In the genomic region with DNA sequence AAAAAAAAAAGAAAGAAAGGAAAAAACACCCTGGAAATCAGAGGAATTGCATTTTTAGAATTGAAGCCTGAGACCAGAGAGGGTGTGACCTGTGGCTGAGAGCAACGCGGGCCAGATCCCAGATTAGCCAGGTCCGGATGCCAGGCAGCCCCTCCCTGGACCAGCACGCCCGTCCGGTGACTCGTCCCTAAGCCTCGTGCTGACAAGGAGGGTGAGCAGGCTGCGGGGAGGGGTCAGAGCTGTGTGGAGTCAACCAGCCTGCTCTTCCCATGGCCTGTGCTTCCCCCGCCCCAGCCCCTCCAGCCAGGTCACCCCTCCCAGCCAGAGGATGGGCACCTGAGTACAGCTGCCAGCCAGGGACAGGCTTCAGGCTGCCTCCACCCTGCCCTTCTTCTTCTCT, we compare ENCODE assay signal across 8 cellular contexts. TPM values are rescaled to one million over a fixed set of nuclear protein-coding genes. Genes with fewer than 3 reads are reported as not detected.
DNase-seq lines count a peak whose midpoint lies in the region; ATAC-seq and TF ChIP-seq lines count a peak whose summit lies in the region.

No MANE protein-coding gene starts in this region.

- H3K27me3 Mint-ChIP-seq in H9 (ENCODE audit: low read depth), result peaks cover 8% of the 10 kb centered on the region
- peaks cover 6% of the 10 kb centered on the region for H3K27me3 Mint-ChIP-seq in endodermal cell (ENCODE audit: insufficient read depth)

- no peak overlapping the region for H2BK15ac ChIP-seq in H9 (ENCODE audit: low read depth, low read length)
- H2BK15ac ChIP-seq in neuronal stem cell (ENCODE audit: low read length), result peak overlapping the region; percentile 75

- H3K79me1 ChIP-seq in H9 (ENCODE audit: insufficient read depth, low read depth, low read length, poor library complexity, severe bottlenecking) (no peaks in the 10 kb centered on the region), neuronal stem cell (ENCODE audit: low read depth, low read length) (peaks cover 2% of the 10 kb centered on the region)

- peak overlapping the region in 1 of 3 experiments; percentile 18; a peak in 1 of 7 replicates for H3K27ac Mint-ChIP-seq in H9
- H3K27ac Mint-ChIP-seq in endodermal cell, result no peak overlapping the region

- H4K5ac ChIP-seq in H9 (ENCODE audit: insufficient read length, low read depth, low read length), result no peak overlapping the region

- no peak overlapping the region for H3K4me3 Mint-ChIP-seq in H9
- no peak overlapping the region for H3K4me3 Mint-ChIP-seq in endodermal cell

- no CpG with 5 or more reads among the region's 10 CpGs for WGBS in H9 (ENCODE audit: extremely low coverage, insufficient read length, low lambda C conversion rate)
- WGBS in endodermal cell (ENCODE audit: insufficient coverage in 1 of 2, insufficient read length in 1 of 2), 2 experiments, result 67 to 72% methylated on average over 2 to 10 of the region's 10 CpGs
- WGBS in neuronal stem cell (ENCODE audit: extremely low coverage in 2 of 2, insufficient read length in 2 of 2, insufficient replicate concordance in 1 of 2), 2 donors, result no CpG with 5 or more reads among the region's 10 CpGs

- H2BK5ac ChIP-seq in H9 (ENCODE audit: insufficient read length, low read length), result no peak overlapping the region
- H2BK5ac ChIP-seq in neuronal stem cell (ENCODE audit: low read length), result no peak overlapping the region

- H2AK5ac ChIP-seq in H9 (ENCODE audit: insufficient read length, low read length) (no peak overlapping the region), neuronal stem cell (ENCODE audit: low read depth, low read length) (peak overlapping the region; percentile 46)

- ATAC-seq in SK-N-SH treated with all-trans-retinoic acid at 6 μM for 48 hours (peak; percentile 57), GM18867 (IDR thresholded peaks at IDR 0.05; ENCODE audit: unreplicated experiment) (no peak), HG02852 (IDR thresholded peaks at IDR 0.05; ENCODE audit: unreplicated experiment) (no peak)

- no peak overlapping the region for H3T11ph ChIP-seq in H9 (ENCODE audit: low read length)

- peaks cover 5% of the 10 kb centered on the region for H3K23me2 ChIP-seq in H9 (ENCODE audit: insufficient read length, low read depth, low read length, poor library complexity, severe bottlenecking)

- H3K4ac ChIP-seq in H9 (ENCODE audit: low read depth, low read length) (no peak overlapping the region), neuronal stem cell (ENCODE audit: low read length) (peak overlapping the region; percentile 84)

- H2BK120ac ChIP-seq in H9 (ENCODE audit: low read depth, low read length, poor library complexity, severe bottlenecking) (no peak overlapping the region), neuronal stem cell (ENCODE audit: low read depth, low read length) (no peak overlapping the region)

- H3K27ac ChIP-seq in H9 (ENCODE audit: insufficient read length, low read depth, low read length), result no peak overlapping the region
- H3K27ac ChIP-seq in endodermal cell (ENCODE audit: low read depth, low read length), result no peak overlapping the region
- H3K27ac ChIP-seq in neuronal stem cell (replicated peaks; ENCODE audit: low read length), result no peak overlapping the region

- H4K91ac ChIP-seq in H9 (ENCODE audit: insufficient read length, low read depth, low read length) (no peak overlapping the region), neuronal stem cell (ENCODE audit: low read depth, low read length, poor library complexity) (no peak overlapping the region)

- no peaks in the 10 kb centered on the region for H3K27me3 ChIP-seq in H9 (ENCODE audit: insufficient read depth, low read length)
- H3K27me3 ChIP-seq in endodermal cell (ENCODE audit: control insufficient read depth, insufficient read depth, low read length, poor library complexity, severe bottlenecking), result no peaks in the 10 kb centered on the region
- no peaks in the 10 kb centered on the region for H3K27me3 ChIP-seq in neuronal stem cell (ENCODE audit: control insufficient read depth in 3 of 3, insufficient read depth in 3 of 3, low read depth in 1 of 3, low read length in 3 of 3)

- no peak overlapping the region for H3K23ac ChIP-seq in H9 (ENCODE audit: insufficient read length, low read depth, low read length)
- peak overlapping the region; percentile 25 for H3K23ac ChIP-seq in neuronal stem cell (ENCODE audit: low read depth, low read length, poor library complexity)

- H3K79me2 ChIP-seq in H9 (ENCODE audit: insufficient read depth, low read length), result no peaks in the 10 kb centered on the region

- H3K14ac ChIP-seq in H9 (ENCODE audit: insufficient read depth, low read length) (no peak overlapping the region), neuronal stem cell (ENCODE audit: low read length) (peak overlapping the region; percentile 56)

- H3K18ac ChIP-seq in H9 (ENCODE audit: insufficient read length, low read depth, low read length) (no peak overlapping the region), neuronal stem cell (ENCODE audit: low read length) (no peak overlapping the region)

- H3K4me2 ChIP-seq in H9 (ENCODE audit: insufficient read depth, insufficient read length, low read length) (no peak overlapping the region), neuronal stem cell (ENCODE audit: insufficient read depth, low read length, poor library complexity, severe bottlenecking) (no peak overlapping the region)

- no peak overlapping the region for H3K4me3 ChIP-seq in endodermal cell (ENCODE audit: low read length)
- H3K4me3 ChIP-seq in neuronal stem cell (ENCODE audit: low read length in 2 of 2), result no peak overlapping the region

- no peaks in the 10 kb centered on the region for H3K36me3 Mint-ChIP-seq in H9 (ENCODE audit: insufficient read depth in 1 of 3, low read depth in 3 of 3)
- no peaks in the 10 kb centered on the region for H3K36me3 Mint-ChIP-seq in endodermal cell (ENCODE audit: low read depth)

- H3K9me3 ChIP-seq in H9 (ENCODE audit: control insufficient read depth, low read depth, low read length) (no peaks in the 10 kb centered on the region), endodermal cell (ENCODE audit: control insufficient read depth, low read length) (no peaks in the 10 kb centered on the region), neuronal stem cell (replicated peaks in 1 of 2; ENCODE audit: control insufficient read depth in 2 of 2, insufficient read depth in 1 of 2, low read depth in 1 of 2, low read length in 2 of 2) (no peaks in the 10 kb centered on the region)

- no peak overlapping the region for H4K8ac ChIP-seq in H9 (replicated peaks; ENCODE audit: insufficient read length, low read depth, low read length)
- H4K8ac ChIP-seq in neuronal stem cell (ENCODE audit: low read depth, low read length), result no peak overlapping the region

- no peaks in the 10 kb centered on the region for H3K9me3 Mint-ChIP-seq in H9
- H3K9me3 Mint-ChIP-seq in endodermal cell, result no peaks in the 10 kb centered on the region

- no peak overlapping the region for H3K56ac ChIP-seq in H9 (ENCODE audit: insufficient read length, low read depth, low read length)

- H3K4me1 ChIP-seq in H9 (ENCODE audit: insufficient read depth, low read length) (no peaks in the 10 kb centered on the region), endodermal cell (ENCODE audit: control insufficient read depth, insufficient read depth, low read length) (no peaks in the 10 kb centered on the region), neuronal stem cell (ENCODE audit: control insufficient read depth in 2 of 2, insufficient read depth in 1 of 2, low read depth in 1 of 2, low read length in 2 of 2) (peaks cover 3 to 7% of the 10 kb centered on the region in 2 donors)

- H2BK12ac ChIP-seq in H9 (ENCODE audit: insufficient read length, low read depth, low read length) (no peak overlapping the region), neuronal stem cell (ENCODE audit: low read length) (peak overlapping the region; percentile 73)

- H3K36me3 ChIP-seq in endodermal cell (ENCODE audit: control insufficient read depth, insufficient read depth, low read length) (no peaks in the 10 kb centered on the region), neuronal stem cell (replicated peaks in 1 of 2; ENCODE audit: control insufficient read depth in 2 of 2, insufficient read depth in 2 of 2, low read length in 2 of 2) (no peaks in the 10 kb centered on the region)

- H3K4me1 Mint-ChIP-seq in H9 (peaks cover 9 to 12% of the 10 kb centered on the region in 2 experiments; a peak in 3 of 4 replicates), endodermal cell (peaks cover 4% of the 10 kb centered on the region)

- DNase-seq in H9, result peak; percentile 65
- DNase-seq in endodermal cell, result peak; percentile 77
- no peak for DNase-seq in neuronal stem cell (ENCODE audit: low spot score)
- DNase-seq in NAMALWA (ENCODE audit: low spot score), result no peak
- no peak for DNase-seq in NCI-H748 treated with DMSO at 0.1 percent for 48 hours (lab: John Stamatoyannopoulos, UW)

- H3K9ac ChIP-seq in H9 (ENCODE audit: extremely low read depth, insufficient read length, low read length) (no peak overlapping the region), endodermal cell (ENCODE audit: extremely low read depth, low read length, poor library complexity, severe bottlenecking) (no peak overlapping the region), neuronal stem cell (ENCODE audit: low read depth, low read length, poor library complexity) (peak overlapping the region; percentile 60)

- no peaks in the 10 kb centered on the region for H4K20me1 ChIP-seq in H9 (ENCODE audit: control insufficient read depth, insufficient read depth, insufficient read length)

- no peak overlapping the region for H2AFZ ChIP-seq in H9 (ENCODE audit: low read length)
- no peak overlapping the region for H2AFZ ChIP-seq in neuronal stem cell (ENCODE audit: low read length)

- TF ChIP-seq CTCF in H9 (conservative IDR thresholded peaks at IDR 0.05) (no peak), endodermal cell (conservative IDR thresholded peaks at IDR 0.05) (no peak)

- H2BK20ac ChIP-seq in H9 (ENCODE audit: low read depth, low read length, poor library complexity, severe bottlenecking), result no peak overlapping the region

TF ChIP-seq in SK-N-SH treated with all-trans-retinoic acid at 6 μM for 48 hours, 23 proteins besides CTCF, POLR2A, EP300 and RAD21 (continues in another document):
- no peak for TF ChIP-seq RARB (CRISPR knock-in tag; IDR thresholded peaks at IDR 0.05)

RNA-seq across cellular contexts. Expression of gene KLC1, which starts 4.2 kb away (rescaled TPM):
- total RNA-seq in H9 (2021) (135 and 143 TPM in 2 replicates), endodermal cell (100 to 1,000 TPM; 170 to 178 TPM)
- 204 TPM for polyA plus RNA-seq in endodermal cell (2013, experiment 1 of 2)
- 188 TPM for polyA plus RNA-seq in endodermal cell (2013, experiment 2 of 2)
- 98.0 TPM for polyA plus RNA-seq in neuronal stem cell (2013, experiment 1 of 2)
- polyA plus RNA-seq in neuronal stem cell (2013, experiment 2 of 2), result 101 TPM

Comparison
In these comparisons a context has a peak if more than half of its experiments do, and no peak if none do; other contexts are left out.
1. DNase-seq: peak in H9 (single experiment) and endodermal cell (single experiment); none in neuronal stem cell (single experiment), NAMALWA (single experiment) and NCI-H748 treated with DMSO at 0.1 percent for 48 hours (single experiment).